9 cellular contexts compared by ENCODE assay signal in the genomic region with DNA sequence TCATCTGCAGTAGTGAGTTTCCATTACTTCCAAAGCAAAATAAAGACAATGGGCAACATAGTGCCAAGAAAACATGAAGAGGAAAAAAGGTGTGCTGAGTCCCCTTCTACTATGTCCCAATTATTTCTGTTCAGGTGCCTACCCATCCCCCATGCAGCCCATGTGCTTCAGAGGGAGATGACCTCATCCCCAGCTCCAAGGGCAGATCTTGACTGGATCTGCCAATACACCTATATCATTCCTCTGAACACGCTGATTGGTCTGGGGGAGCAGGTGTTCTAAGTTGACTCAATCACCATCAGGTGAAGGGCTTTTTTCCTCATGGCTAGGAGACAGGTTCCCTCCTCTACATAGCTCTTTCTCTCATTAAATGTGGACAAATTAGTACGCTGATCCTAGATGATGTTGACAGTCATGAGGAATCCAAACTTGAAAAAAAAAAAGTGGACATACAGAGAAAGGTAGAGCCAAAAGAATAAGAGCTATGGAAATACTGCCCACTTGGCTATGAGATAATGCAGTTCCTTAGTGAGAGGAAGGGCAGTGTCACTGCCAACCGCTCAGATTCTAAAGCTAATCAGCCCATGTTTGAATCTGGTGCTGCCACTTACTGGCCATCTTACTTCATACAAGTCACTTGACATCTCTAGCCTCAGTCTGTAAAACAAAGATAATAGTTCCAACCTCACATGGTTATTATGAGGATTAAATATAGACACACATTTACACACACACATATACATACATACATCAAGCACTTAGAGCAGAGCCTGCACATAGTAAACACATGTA. TPM values are rescaled to one million over a fixed set of nuclear protein-coding genes. Genes with fewer than 3 reads are reported as not detected.
DNase-seq lines count a peak whose midpoint lies in the region; ATAC-seq and TF ChIP-seq lines count a peak whose summit lies in the region.
"Had no signal": no experiment of that assay in that cellular context is flagged by ENCODE, and none has a peak within 500 bp of the region (broad histone marks: within the 10 kb centered on the region; RNA-seq: fewer than 3 reads in every experiment).

No MANE protein-coding gene starts in this region.

- ATAC-seq in GM19463 (IDR thresholded peaks at IDR 0.05; ENCODE audit: unreplicated experiment) (no peak), HG03039 (IDR thresholded peaks at IDR 0.05; ENCODE audit: unreplicated experiment) (no peak)

- H3K9ac ChIP-seq in mammary epithelial cell (ENCODE audit: insufficient read depth, low read length) (no peak overlapping the region), liver (ENCODE audit: low read depth in 1 of 2, low read length in 2 of 2) (no peak overlapping the region)

- H3K27me3 ChIP-seq in mammary epithelial cell (ENCODE audit: insufficient read depth, low read length) (no peaks in the 10 kb centered on the region), liver (ENCODE audit: control insufficient read depth in 4 of 4, insufficient read depth in 4 of 4, low read length in 3 of 4) (no peaks in the 10 kb centered on the region)
- H3K27me3 ChIP-seq: transverse colon had no signal

- H3K9me3 ChIP-seq in mammary epithelial cell (replicated peaks; ENCODE audit: insufficient read depth, low read length): no peaks in the 10 kb centered on the region
- no peaks in the 10 kb centered on the region for H3K9me3 ChIP-seq in liver (ENCODE audit: control insufficient read depth in 4 of 4, low read length in 3 of 4)
- H3K9me3 ChIP-seq: transverse colon had no signal

- H3K27ac ChIP-seq in mammary epithelial cell (ENCODE audit: insufficient read depth, low read depth, low read length) (no peak overlapping the region), liver (ENCODE audit: low read depth in 1 of 2, low read length in 2 of 2) (no peak overlapping the region)
- H3K27ac ChIP-seq: transverse colon had no signal

- H4K20me1 ChIP-seq in mammary epithelial cell (ENCODE audit: insufficient read depth, low read length): no peaks in the 10 kb centered on the region

- dilution Hi-C loops in mammary epithelial cell (cut with HindIII; ENCODE audit: low sequenced_read_pairs): no loop called here

- DNase-seq in D341Med (ENCODE audit: low spot score): peak; percentile 25
- DNase-seq in NCI-H2029 (lab: John Stamatoyannopoulos, UW): peak; percentile 97
- DNase-seq in mammary epithelial cell: peak; percentile 31
- DNase-seq in GDM1 (lab: John Stamatoyannopoulos, UW): no peak
- no peak for DNase-seq in NOMO-1 treated with dmso at 0.1 percent for 144 hours (lab: John Stamatoyannopoulos, UW; ENCODE audit: unreplicated experiment)
- DNase-seq: transverse colon had no signal

- TF ChIP-seq CTCF in mammary epithelial cell (conservative IDR thresholded peaks at IDR 0.05 in 1 of 2, IDR thresholded peaks at IDR 0.05 in 1 of 2; ENCODE audit: extremely low read depth in 1 of 2, insufficient read depth in 1 of 2, low read depth in 1 of 2, low read length in 2 of 2) (peak in 1 of 2 donors; percentile 52), liver (IDR thresholded peaks at IDR 0.05; ENCODE audit: low read depth, low read length, missing input control) (no peak)

- CTCF ChIA-PET in mammary epithelial cell (lab: Charles Lee; ENCODE audit: low non-redundant PET): interaction anchor here (0.6 to 0.9 kb wide), 4 partner anchors 29 to 1134 kb away, joined by 4 to 10 read pairs (median 6); no protein-coding TSS in a partner anchor

- H3K36me3 ChIP-seq in mammary epithelial cell (ENCODE audit: insufficient read depth, low read length) (no peaks in the 10 kb centered on the region), liver (ENCODE audit: control insufficient read depth in 4 of 4, insufficient read depth in 3 of 4, low read depth in 1 of 4, low read length in 3 of 4) (peaks cover 0 to 1% (median 0%) of the 10 kb centered on the region in 4 donors)

- in situ Hi-C loops in mammary epithelial cell (cut with MboI; ENCODE audit: low sequenced_read_pairs in 2 of 2): loop anchor here in 1 of 2 donors (25.0 kb wide), 1 partner anchor 1625 kb away; no protein-coding TSS in a partner anchor

- H2AFZ ChIP-seq in mammary epithelial cell (ENCODE audit: low read depth, low read length): no peak overlapping the region

- no peak overlapping the region for H3K4me2 ChIP-seq in mammary epithelial cell (ENCODE audit: insufficient read depth, low read depth, low read length)

- 94% methylated on average over 3 of the region's 3 CpGs for WGBS in mammary epithelial cell (ENCODE audit: low coverage, missing lambda C conversion rate)
- 86% methylated on average over 3 of the region's 3 CpGs for WGBS in liver

- no peak overlapping the region for H3K4me3 ChIP-seq in mammary epithelial cell (replicated peaks in 1 of 3; ENCODE audit: insufficient read depth in 1 of 3, low read depth in 2 of 3, low read length in 3 of 3)
- H3K4me3 ChIP-seq in liver (ENCODE audit: low read depth in 1 of 3, low read length in 3 of 3): no peak overlapping the region
- H3K4me3 ChIP-seq: transverse colon had no signal

- H3K4me1 ChIP-seq in mammary epithelial cell (ENCODE audit: insufficient read depth, low read length) (no peaks in the 10 kb centered on the region), liver (ENCODE audit: control insufficient read depth in 4 of 4, insufficient read depth in 4 of 4, low read length in 3 of 4) (no peaks in the 10 kb centered on the region)
- H3K4me1 ChIP-seq: transverse colon had no signal

- no peaks in the 10 kb centered on the region for H3K79me2 ChIP-seq in mammary epithelial cell (ENCODE audit: insufficient read depth, low read length)

- peak; percentile 35 to 51 for TF ChIP-seq RAD21 in liver (IDR thresholded peaks at IDR 0.05)

- intact Hi-C loops in mammary epithelial cell (cut with micrococcal nuclease): loop anchor here (1.0 kb wide), 2 partner anchors 115 to 131 kb away; no protein-coding TSS in a partner anchor

- no TSS peak for BruUV-seq in mammary epithelial cell (replicated peaks; lab: Mats Ljungman, UMichigan)

TF ChIP-seq in liver, 16 proteins besides CTCF, POLR2A, EP300 and RAD21:
- no peak for TF ChIP-seq FOXA1 (IDR thresholded peaks at IDR 0.05)
- TF ChIP-seq, protein P1, sequence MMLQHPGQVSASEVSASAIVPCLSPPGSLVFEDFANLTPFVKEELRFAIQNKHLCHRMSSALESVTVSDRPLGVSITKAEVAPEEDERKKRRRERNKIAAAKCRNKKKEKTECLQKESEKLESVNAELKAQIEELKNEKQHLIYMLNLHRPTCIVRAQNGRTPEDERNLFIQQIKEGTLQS (IDR thresholded peaks at IDR 0.05): no peak
- TF ChIP-seq JUND (IDR thresholded peaks at IDR 0.05): no peak
- TF ChIP-seq, protein P2, sequence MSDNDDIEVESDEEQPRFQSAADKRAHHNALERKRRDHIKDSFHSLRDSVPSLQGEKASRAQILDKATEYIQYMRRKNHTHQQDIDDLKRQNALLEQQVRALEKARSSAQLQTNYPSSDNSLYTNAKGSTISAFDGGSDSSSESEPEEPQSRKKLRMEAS (IDR thresholded peaks at IDR 0.05): no peak
- TF ChIP-seq TAF1 (conservative IDR thresholded peaks at IDR 0.05): no peak
- TF ChIP-seq HNF4G (IDR thresholded peaks at IDR 0.05): no peak
- no peak for TF ChIP-seq SP1 (IDR thresholded peaks at IDR 0.05)
- TF ChIP-seq, protein P3, sequence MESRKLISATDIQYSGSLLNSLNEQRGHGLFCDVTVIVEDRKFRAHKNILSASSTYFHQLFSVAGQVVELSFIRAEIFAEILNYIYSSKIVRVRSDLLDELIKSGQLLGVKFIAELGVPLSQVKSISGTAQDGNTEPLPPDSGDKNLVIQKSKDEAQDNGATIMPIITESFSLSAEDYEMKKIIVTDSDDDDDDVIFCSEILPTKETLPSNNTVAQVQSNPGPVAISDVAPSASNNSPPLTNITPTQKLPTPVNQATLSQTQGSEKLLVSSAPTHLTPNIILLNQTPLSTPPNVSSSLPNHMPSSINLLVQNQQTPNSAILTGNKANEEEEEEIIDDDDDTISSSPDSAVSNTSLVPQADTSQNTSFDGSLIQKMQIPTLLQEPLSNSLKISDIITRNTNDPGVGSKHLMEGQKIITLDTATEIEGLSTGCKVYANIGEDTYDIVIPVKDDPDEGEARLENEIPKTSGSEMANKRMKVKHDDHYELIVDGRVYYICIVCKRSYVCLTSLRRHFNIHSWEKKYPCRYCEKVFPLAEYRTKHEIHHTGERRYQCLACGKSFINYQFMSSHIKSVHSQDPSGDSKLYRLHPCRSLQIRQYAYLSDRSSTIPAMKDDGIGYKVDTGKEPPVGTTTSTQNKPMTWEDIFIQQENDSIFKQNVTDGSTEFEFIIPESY (IDR thresholded peaks at IDR 0.05): no peak
- no peak for TF ChIP-seq EGR1 (IDR thresholded peaks at IDR 0.05; ENCODE audit: low read depth in 2 of 2)
- no peak for TF ChIP-seq NR2F2 (IDR thresholded peaks at IDR 0.05)
- TF ChIP-seq HNF4A (conservative IDR thresholded peaks at IDR 0.05): no peak
TF ChIP-seq in liver: peak in this region for 0.

RNA-seq across cellular contexts. Expression of a gene that starts 23.1 kb away (rescaled TPM):
- 10 to 100 TPM; 12.1 to 15.8 TPM for total RNA-seq in mammary epithelial cell
- polyA plus RNA-seq in mammary epithelial cell: 7.1 TPM
- 0.57 TPM for polyA minus RNA-seq in mammary epithelial cell
- total RNA-seq in liver: 10 to 100 TPM in 1 of 2 donors, 1 to 10 TPM in 1; 5.1 to 24.9 TPM
- polyA plus RNA-seq in liver: 1 to 10 TPM; 1.1 to 3.8 TPM

Comparison
In these comparisons a context has a peak if more than half of its experiments do, and no peak if none do; other contexts are left out.
1. DNase-seq: peak in D341Med (single experiment), NCI-H2029 (single experiment) and mammary epithelial cell (single experiment); none in GDM1 (single experiment) and NOMO-1 treated with dmso at 0.1 percent for 144 hours (single experiment).